In genomic region chr17:45357364-45357997, GRCh38 we compare ENCODE assay signal across 21 cellular contexts.
A peak's percentile ranks its signal among the peaks of the same experiment; 100 is the strongest.
DNase-seq lines count a peak whose midpoint lies in the region; ATAC-seq and TF ChIP-seq lines count a peak whose summit lies in the region.
"Had no signal": no experiment of that assay in that cellular context is flagged by ENCODE, and none has a peak within 500 bp of the region (broad histone marks: within the 10 kb centered on the region; RNA-seq: fewer than 3 reads in every experiment).

No MANE protein-coding gene starts in this region.

- H2AFZ ChIP-seq in OCI-LY3 (ENCODE audit: low read depth, low read length): no peak overlapping the region

- no peak for DNase-seq in activated naive CD4-positive, alpha-beta T cell treated with anti-CD3 and anti-CD28 coated beads, Interleukin-2, amount 50 U/mL, for 16 hours
- DNase-seq in GM13977 (ENCODE audit: low spot score) (peak; percentile 69), DMS 273 treated with DMSO at 0.1 percent for 48 hours (lab: John Stamatoyannopoulos, UW) (no peak), T-helper 9 cell (no peak)
- DNase-seq in stimulated activated naive B cell treated with anti-CD40 and anti-IgM and Interleukin-4, amounts not matched to agents 10 μg/mL and 1 μg/mL and 100 μg/mL, for 72 hours: no peak
- DNase-seq: ACHN; BE2C; CD4-positive, alpha-beta memory T cell; DND-41; GDM1; KG1; NCI-H1092; NCI-H1694; NCI-H2107; NCI-H226; NCI-H526; Right ventricle myocardium superior; SK-N-SH had no signal

- H3K9me3 ChIP-seq in OCI-LY3 (ENCODE audit: insufficient read depth, low read length): peaks cover 11% of the 10 kb centered on the region; the same call in 1 of the 2 replicates
- H3K9me3 ChIP-seq: BE2C, SK-N-SH had no signal

- H3K27me3 ChIP-seq in OCI-LY3 (ENCODE audit: low read depth, low read length): no peaks in the 10 kb centered on the region

- H3K79me2 ChIP-seq in OCI-LY3 (ENCODE audit: low read length): no peaks in the 10 kb centered on the region

- no peak overlapping the region for H3K4me3 Mint-ChIP-seq in activated naive CD4-positive, alpha-beta T cell treated with anti-CD3 and anti-CD28 coated beads, Interleukin-2, amount 50 U/mL, for 24 hours
- H3K4me3 Mint-ChIP-seq in stimulated activated naive B cell treated with anti-CD40 and anti-IgM and Interleukin-4, amounts not matched to agents 10 μg/mL and 1 μg/mL and 100 μg/mL, for 72 hours: no peak overlapping the region
- H3K4me3 Mint-ChIP-seq: CD4-positive, alpha-beta memory T cell; GM23338 had no signal

- peaks cover 4% of the 10 kb centered on the region for H3K27me3 Mint-ChIP-seq in activated naive CD4-positive, alpha-beta T cell treated with anti-CD3 and anti-CD28 coated beads, Interleukin-2, amount 50 U/mL, for 24 hours
- H3K27me3 Mint-ChIP-seq in stimulated activated naive B cell treated with anti-CD40 and anti-IgM and Interleukin-4, amounts not matched to agents 10 μg/mL and 1 μg/mL and 100 μg/mL, for 72 hours: peaks cover 14 to 16% of the 10 kb centered on the region in 2 donors

- H3K36me3 ChIP-seq in OCI-LY3 (replicated peaks; ENCODE audit: low read depth, low read length): peaks cover 1% of the 10 kb centered on the region
- H3K36me3 ChIP-seq: BE2C had no signal

- ATAC-seq in stimulated activated naive B cell treated with anti-CD40 and anti-IgM and Interleukin-4, amounts not matched to agents 10 μg/mL and 1 μg/mL and 100 μg/mL, for 72 hours (replicated peaks): peak; percentile 23 to 41
- ATAC-seq: GM23338 had no signal

- no peaks in the 10 kb centered on the region for H3K9me3 Mint-ChIP-seq in activated naive CD4-positive, alpha-beta T cell treated with anti-CD3 and anti-CD28 coated beads, Interleukin-2, amount 50 U/mL, for 24 hours
- peaks cover 11 to 13% of the 10 kb centered on the region in 2 donors for H3K9me3 Mint-ChIP-seq in stimulated activated naive B cell treated with anti-CD40 and anti-IgM and Interleukin-4, amounts not matched to agents 10 μg/mL and 1 μg/mL and 100 μg/mL, for 72 hours

- H3K4me2 ChIP-seq in OCI-LY3 (ENCODE audit: low read length): peak overlapping the region; percentile 82
- H3K4me2 ChIP-seq: GM23338, SK-N-SH had no signal

- TF ChIP-seq CTCF in GM13977 (IDR thresholded peaks at IDR 0.05; ENCODE audit: extremely low read depth, insufficient read depth, missing control alignments) (no peak), OCI-LY3 (IDR thresholded peaks at IDR 0.05; ENCODE audit: low read depth, low read length) (no peak)

- no peaks in the 10 kb centered on the region for H4K20me1 ChIP-seq in OCI-LY3 (ENCODE audit: insufficient read depth, low read length)

- peak overlapping the region; percentile 59 for H3K4me3 ChIP-seq in OCI-LY3 (ENCODE audit: low read length)
- H3K4me3 ChIP-seq: GM23338 had no signal

- H3K27ac Mint-ChIP-seq in activated naive CD4-positive, alpha-beta T cell treated with anti-CD3 and anti-CD28 coated beads, Interleukin-2, amount 50 U/mL, for 24 hours: peak overlapping the region; percentile 30
- no peak overlapping the region for H3K27ac Mint-ChIP-seq in stimulated activated naive B cell treated with anti-CD40 and anti-IgM and Interleukin-4, amounts not matched to agents 10 μg/mL and 1 μg/mL and 100 μg/mL, for 72 hours
- H3K27ac Mint-ChIP-seq: CD4-positive, alpha-beta memory T cell; GM23338 had no signal

- in situ Hi-C loops in GM13977 (cut with MboI; ENCODE audit: low pct_unique_long_range_greater_than_20kb, low sequenced_read_pairs, unreplicated experiment): no loop called here

- peak overlapping the region; percentile 93 for H3K27ac ChIP-seq in OCI-LY3 (ENCODE audit: low read length)

- peaks cover 46% of the 10 kb centered on the region for H3K4me1 ChIP-seq in OCI-LY3 (ENCODE audit: low read length)
- H3K4me1 ChIP-seq: BE2C had no signal

- peak overlapping the region; percentile 49 for H3K9ac ChIP-seq in OCI-LY3 (ENCODE audit: low read length)
- H3K9ac ChIP-seq: SK-N-SH had no signal

- H3K36me3 Mint-ChIP-seq in activated naive CD4-positive, alpha-beta T cell treated with anti-CD3 and anti-CD28 coated beads, Interleukin-2, amount 50 U/mL, for 24 hours: no peaks in the 10 kb centered on the region
- H3K36me3 Mint-ChIP-seq in stimulated activated naive B cell treated with anti-CD40 and anti-IgM and Interleukin-4, amounts not matched to agents 10 μg/mL and 1 μg/mL and 100 μg/mL, for 72 hours: peaks cover 5 to 20% of the 10 kb centered on the region in 2 donors
- H3K36me3 Mint-ChIP-seq: CD4-positive, alpha-beta memory T cell had no signal

- peaks cover 21% of the 10 kb centered on the region for H3K4me1 Mint-ChIP-seq in activated naive CD4-positive, alpha-beta T cell treated with anti-CD3 and anti-CD28 coated beads, Interleukin-2, amount 50 U/mL, for 24 hours
- H3K4me1 Mint-ChIP-seq in stimulated activated naive B cell treated with anti-CD40 and anti-IgM and Interleukin-4, amounts not matched to agents 10 μg/mL and 1 μg/mL and 100 μg/mL, for 72 hours: peaks cover 29 to 30% of the 10 kb centered on the region in 2 donors
